Comparison of ENCODE assay signal across 9 cellular contexts in the genomic region with DNA sequence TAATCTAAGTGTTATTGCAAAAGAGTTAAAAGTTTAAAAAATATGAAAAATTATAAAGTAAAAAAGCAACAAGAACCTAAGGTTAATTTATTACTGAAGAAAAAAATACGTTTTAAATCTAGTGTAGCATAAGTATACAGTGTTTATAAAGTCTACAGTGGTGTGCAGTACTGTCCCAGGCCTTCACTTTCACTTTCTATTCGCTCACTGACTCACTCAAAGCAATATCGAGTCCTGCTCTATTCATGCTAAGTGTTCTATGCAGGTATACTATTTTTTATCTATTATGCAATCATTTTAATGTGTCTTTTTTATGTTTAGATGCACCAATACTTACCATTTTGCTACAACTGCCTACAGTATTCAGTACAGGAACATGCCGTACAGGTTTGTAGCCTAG.
DNase-seq lines count a peak whose midpoint lies in the region; ATAC-seq and TF ChIP-seq lines count a peak whose summit lies in the region.
"Had no signal": no experiment of that assay in that cellular context is flagged by ENCODE, and none has a peak within 500 bp of the region (broad histone marks: within the 10 kb centered on the region; RNA-seq: fewer than 3 reads in every experiment).

No MANE protein-coding gene starts in this region.

- H3K27me3 ChIP-seq in neural progenitor cell (no peaks in the 10 kb centered on the region), trophoblast cell (ENCODE audit: insufficient read depth, low read length) (no peaks in the 10 kb centered on the region)

- H2AFZ ChIP-seq in neural progenitor cell (replicated peaks) (no peak overlapping the region), trophoblast cell (ENCODE audit: insufficient read depth, low read length, poor library complexity) (no peak overlapping the region)
- H2AFZ ChIP-seq: GM23338 had no signal

- no peak overlapping the region for H3K14ac ChIP-seq in trophoblast cell (ENCODE audit: low read length)

- no peak overlapping the region for H3K27ac ChIP-seq in neural progenitor cell
- H3K27ac ChIP-seq in trophoblast cell (ENCODE audit: low read depth, low read length): no peak overlapping the region

- H4K8ac ChIP-seq in trophoblast cell (ENCODE audit: low read depth, low read length): no peak overlapping the region

- no peak overlapping the region for H2BK120ac ChIP-seq in trophoblast cell (ENCODE audit: insufficient read depth, low read length, poor library complexity)

- no peak overlapping the region for H3K4me3 ChIP-seq in neural progenitor cell
- no peak overlapping the region for H3K4me3 ChIP-seq in trophoblast cell (ENCODE audit: low read depth, low read length)
- H3K4me3 ChIP-seq: GM23338 had no signal

- H2BK12ac ChIP-seq in trophoblast cell (ENCODE audit: low read length): no peak overlapping the region

- no peak overlapping the region for H3K4me3 Mint-ChIP-seq in neural progenitor cell
- H3K4me3 Mint-ChIP-seq: GM23338 had no signal

- WGBS in trophoblast cell (ENCODE audit: extremely low coverage, insufficient coverage, insufficient read length): no CpG with 5 or more reads among the region's 4 CpGs

- H3K4ac ChIP-seq in trophoblast cell (ENCODE audit: low read depth, low read length): no peak overlapping the region

- ATAC-seq in GM18498 (IDR thresholded peaks at IDR 0.05; ENCODE audit: unreplicated experiment) (peak; percentile 59), GM21423 (IDR thresholded peaks at IDR 0.05; ENCODE audit: unreplicated experiment) (peak; percentile 59), HG03175 (IDR thresholded peaks at IDR 0.05; ENCODE audit: unreplicated experiment) (peak; percentile 74)
- ATAC-seq: GM23338 had no signal

- no peaks in the 10 kb centered on the region for H3K79me1 ChIP-seq in trophoblast cell (ENCODE audit: low read length)

- H3K23ac ChIP-seq in trophoblast cell (ENCODE audit: low read length): no peak overlapping the region

- no peak overlapping the region for H2BK5ac ChIP-seq in trophoblast cell (ENCODE audit: low read depth, low read length, poor library complexity)

- no peak overlapping the region for H4K91ac ChIP-seq in trophoblast cell (ENCODE audit: low read depth, low read length)

- peaks cover 3% of the 10 kb centered on the region for H4K20me1 ChIP-seq in neural progenitor cell (ENCODE audit: low read depth)

- no peaks in the 10 kb centered on the region for H3F3A ChIP-seq in neural progenitor cell (ENCODE audit: low read depth)

- no peak overlapping the region for H4K12ac ChIP-seq in trophoblast cell (ENCODE audit: low read depth, low read length)

- H3K4me1 ChIP-seq in neural progenitor cell: no peaks in the 10 kb centered on the region
- no peaks in the 10 kb centered on the region for H3K4me1 ChIP-seq in trophoblast cell (ENCODE audit: control insufficient read depth in 1 of 2, insufficient read depth in 2 of 2, low read length in 2 of 2)

- no peak for TF ChIP-seq CTCF in neural progenitor cell (IDR thresholded peaks at IDR 0.05)

- peak; percentile 10 for DNase-seq in RPMI8226
- DNase-seq in neural progenitor cell (ENCODE audit: low spot score): no peak
- no peak for DNase-seq in NOMO-1 treated with DMSO at 0.1 percent for 48 hours (lab: John Stamatoyannopoulos, UW; ENCODE audit: unreplicated experiment)
- DNase-seq in NCI-H1930 (lab: John Stamatoyannopoulos, UW): no peak
- DNase-seq in trophoblast cell: no peak

- H3K79me2 ChIP-seq in neural progenitor cell (ENCODE audit: low read depth): no peaks in the 10 kb centered on the region
- H3K79me2 ChIP-seq in trophoblast cell (ENCODE audit: control insufficient read depth, insufficient read depth, low read length, poor library complexity): no peaks in the 10 kb centered on the region

- no peak overlapping the region for H3K4me2 ChIP-seq in neural progenitor cell
- no peak overlapping the region for H3K4me2 ChIP-seq in trophoblast cell (ENCODE audit: low read length)
- H3K4me2 ChIP-seq: GM23338 had no signal

- no peak overlapping the region for H3K18ac ChIP-seq in trophoblast cell (ENCODE audit: low read length)

- no peak overlapping the region for H2AK5ac ChIP-seq in trophoblast cell (ENCODE audit: low read length)

- no peaks in the 10 kb centered on the region for H3K9me3 Mint-ChIP-seq in neural progenitor cell
- H3K9me3 Mint-ChIP-seq: GM23338 had no signal

- no peaks in the 10 kb centered on the region for H3K27me3 Mint-ChIP-seq in neural progenitor cell (ENCODE audit: insufficient read depth, low read depth)

- H3K9me3 ChIP-seq in neural progenitor cell (ENCODE audit: low read depth) (no peaks in the 10 kb centered on the region), trophoblast cell (ENCODE audit: insufficient read depth, low read depth, low read length) (no peaks in the 10 kb centered on the region)

- H3K36me3 ChIP-seq in neural progenitor cell: no peaks in the 10 kb centered on the region
- no peaks in the 10 kb centered on the region for H3K36me3 ChIP-seq in trophoblast cell (ENCODE audit: control insufficient read depth in 1 of 2, insufficient read depth in 2 of 2, low read length in 2 of 2)

- no peak overlapping the region for H3K27ac Mint-ChIP-seq in neural progenitor cell
- H3K27ac Mint-ChIP-seq: GM23338 had no signal

- H3K36me3 Mint-ChIP-seq in neural progenitor cell: no peaks in the 10 kb centered on the region

- H3K4me1 Mint-ChIP-seq in neural progenitor cell: peaks cover 4% of the 10 kb centered on the region

- H3K9ac ChIP-seq in neural progenitor cell: no peak overlapping the region
- H3K9ac ChIP-seq in trophoblast cell (ENCODE audit: low read length): no peak overlapping the region
